ENCODE assay signal across 9 cellular contexts in genomic region chr19:58399903-58400637, GRCh38. TPM values are rescaled to one million over a fixed set of nuclear protein-coding genes. Genes with fewer than 3 reads are reported as not detected.
DNase-seq lines count a peak whose midpoint lies in the region; ATAC-seq, FAIRE-seq and TF ChIP-seq lines count a peak whose summit lies in the region.
"Had no signal": no experiment of that assay in that cellular context is flagged by ENCODE, and none has a peak within 500 bp of the region (broad histone marks: within the 10 kb centered on the region; RNA-seq: fewer than 3 reads in every experiment).

No MANE protein-coding gene starts in this region.

- DNase-seq in M059J (ENCODE audit: low read depth) (peak; percentile 16), MCF 10A (ENCODE audit: unreplicated experiment) (no peak), natural killer cell (no peak), H54 (ENCODE audit: insufficient read length, low spot score) (no peak)

- peaks cover 15% of the 10 kb centered on the region for H3K36me3 Mint-ChIP-seq in MCF 10A (ENCODE audit: insufficient read depth, unreplicated experiment)
- H3K36me3 Mint-ChIP-seq in natural killer cell = no peaks in the 10 kb centered on the region

- peak overlapping the region in 2 of 11 experiments; percentile 41 to 46; a peak in 1 of 22 replicates for H3K9ac ChIP-seq in BLaER1 treated with 17β-estradiol and CSF1 and Interleukin-3, amounts not matched to agents 10 nM and 100 nM

- peaks cover 19% of the 10 kb centered on the region for H3K4me1 Mint-ChIP-seq in MCF 10A (ENCODE audit: insufficient read depth, unreplicated experiment)
- H3K4me1 Mint-ChIP-seq in natural killer cell = peaks cover 14 to 15% of the 10 kb centered on the region in 2 donors

- no peak for TF ChIP-seq CTCF in MCF 10A (IDR thresholded peaks at IDR 0.05; ENCODE audit: unreplicated experiment)
- no peak for TF ChIP-seq CTCF in natural killer cell (IDR thresholded peaks at IDR 0.05)

- CTCF ChIA-PET in MCF 10A (lab: Yijun Ruan, JAX) = interaction anchor here (1.3 kb wide), 1 partner anchor 12 kb away, joined by 5 read pairs; no protein-coding TSS in a partner anchor

- TF ChIP-seq POLR2A in H54 (IDR thresholded peaks at IDR 0.05; ENCODE audit: low read depth, low read length) = no peak

- peak overlapping the region; percentile 52 to 90 (median 74); a peak in 20 of 22 replicates for H3K4me2 ChIP-seq in BLaER1 treated with 17β-estradiol and CSF1 and Interleukin-3, amounts not matched to agents 10 nM and 100 nM

- peaks cover 0 to 16% (median 7%) of the 10 kb centered on the region in 11 experiments; a peak in 12 of 22 replicates for H3K27me3 ChIP-seq in BLaER1 treated with 17β-estradiol and CSF1 and Interleukin-3, amounts not matched to agents 10 nM and 100 nM

- no peak overlapping the region for H3K4me3 ChIP-seq in BLaER1 treated with 17β-estradiol and CSF1 and Interleukin-3, amounts not matched to agents 10 nM and 100 nM

- peaks cover 13 to 23% (median 18%) of the 10 kb centered on the region in 10 experiments for H3K4me1 ChIP-seq in BLaER1 treated with 17β-estradiol and CSF1 and Interleukin-3, amounts not matched to agents 10 nM and 100 nM

- H3K4me3 Mint-ChIP-seq in MCF 10A (ENCODE audit: unreplicated experiment) (peak overlapping the region; percentile 92), natural killer cell (peak overlapping the region; percentile 31)

- no peak overlapping the region for H3K27ac ChIP-seq in BLaER1 treated with 17β-estradiol and CSF1 and Interleukin-3, amounts not matched to agents 10 nM and 100 nM

- peaks cover 4 to 22% (median 12%) of the 10 kb centered on the region in 11 experiments for H3K36me3 ChIP-seq in BLaER1 treated with 17β-estradiol and CSF1 and Interleukin-3, amounts not matched to agents 10 nM and 100 nM

- FAIRE-seq in H54 (lab: Jason Lieb, UNC) = no peak
- FAIRE-seq: TTC549 had no signal

- no peak for ATAC-seq in natural killer cell
- ATAC-seq in GM19463 (IDR thresholded peaks at IDR 0.05; ENCODE audit: unreplicated experiment) = no peak
- no peak for ATAC-seq in GM18867 (IDR thresholded peaks at IDR 0.05; ENCODE audit: unreplicated experiment)
- no peak for ATAC-seq in HG03342 (IDR thresholded peaks at IDR 0.05; ENCODE audit: unreplicated experiment)

- H3K27ac Mint-ChIP-seq in MCF 10A (ENCODE audit: low read depth, unreplicated experiment) (no peak overlapping the region), natural killer cell (peak overlapping the region in 1 of 2 donors; percentile 92)

- no TSS peak for BruUV-seq in MCF 10A (replicated peaks; lab: Mats Ljungman, UMichigan)

- intact Hi-C loops in MCF 10A (cut with micrococcal nuclease) (no loop called here), natural killer cell (cut with micrococcal nuclease) (loop anchor here (2.0 kb wide), 2 partner anchors 13 to 73 kb away; partner anchors contain the start of genes RPS5 and ZSCAN22)

- H3K9me3 ChIP-seq in BLaER1 treated with 17β-estradiol and CSF1 and Interleukin-3, amounts not matched to agents 10 nM and 100 nM (replicated peaks in 1 of 11) = no peaks in the 10 kb centered on the region; a peak in 1 of 22 replicates

- no peaks in the 10 kb centered on the region for H3K9me3 Mint-ChIP-seq in MCF 10A (ENCODE audit: unreplicated experiment)
- no peaks in the 10 kb centered on the region for H3K9me3 Mint-ChIP-seq in natural killer cell

- peaks cover 0 to 32% (median 26%) of the 10 kb centered on the region in 11 experiments; a peak in 20 of 22 replicates for H4K20me1 ChIP-seq in BLaER1 treated with 17β-estradiol and CSF1 and Interleukin-3, amounts not matched to agents 10 nM and 100 nM

- POLR2A ChIA-PET in MCF 10A (lab: Yijun Ruan, JAX) = interaction anchor here (1.0 to 4.7 kb wide), 2 partner anchors 11 to 53 kb away, joined by 3 to 22 read pairs; partner anchors contain the start of gene RPS5

- H3K27me3 Mint-ChIP-seq in MCF 10A (ENCODE audit: insufficient read depth, unreplicated experiment) (no peaks in the 10 kb centered on the region), natural killer cell (ENCODE audit: low read depth in 2 of 2) (peaks cover 0 to 23% of the 10 kb centered on the region in 2 donors)

RNA-seq across cellular contexts. Expression of gene RNF225, which starts 4.6 kb away (rescaled TPM):
- total RNA-seq in M059J (2014; rRNA removed; shearing (Covaris generic)) = not detected in 2 replicates
- 0.63 and 0.98 TPM in 2 replicates for total RNA-seq in MCF 10A (2022)
- under 1 TPM in 1 of 3 donors, not detected in 2; 0.39 TPM for total RNA-seq in natural killer cell

RNA-seq across cellular contexts. Expression of gene ZNF584, which starts 8.4 kb away (rescaled TPM):
- 11.6 and 14.2 TPM in 2 replicates for total RNA-seq in M059J (2014; rRNA removed; shearing (Covaris generic))
- total RNA-seq in MCF 10A (2022) (14.6 and 18.1 TPM in 2 replicates), natural killer cell (1 to 10 TPM; 1.6 to 3.9 (median 2.8) TPM)

RNA-seq across cellular contexts. Expression of gene RPS5, which starts 13.0 kb away (rescaled TPM):
- total RNA-seq in M059J (2014; rRNA removed; shearing (Covaris generic)) = 1,319 and 1,664 TPM in 2 replicates
- total RNA-seq in MCF 10A (2022) = 1,779 and 1,872 TPM in 2 replicates
- 100 to 1,000 TPM; 406 to 580 (median 525) TPM for total RNA-seq in natural killer cell

RNA-seq across cellular contexts. Expression of gene ZNF837, which starts 19.2 kb away (rescaled TPM):
- total RNA-seq in M059J (2014; rRNA removed; shearing (Covaris generic)) = 0.34 and 3.4 TPM in 2 replicates
- 1.5 and 1.7 TPM in 2 replicates for total RNA-seq in MCF 10A (2022)
- 1 to 10 TPM in 2 of 3 donors, under 1 TPM in 1; 0.63 to 1.4 (median 1.3) TPM for total RNA-seq in natural killer cell

RNA-seq across cellular contexts. Expression of gene ZNF497, which starts 37.5 kb away (rescaled TPM):
- total RNA-seq in M059J (2014; rRNA removed; shearing (Covaris generic)) = 0.54 and 1.5 TPM in 2 replicates
- total RNA-seq in MCF 10A (2022) = 3.2 and 3.9 TPM in 2 replicates
- under 1 TPM; 0.40 to 0.61 (median 0.60) TPM for total RNA-seq in natural killer cell
